In genomic region chr7:72974781-72975180, GRCh38 we compare ENCODE assay signal across 2 cellular contexts. TPM values are rescaled to one million over a fixed set of nuclear protein-coding genes. Genes with fewer than 3 reads are reported as not detected.
"Had no signal": no experiment of that assay in that cellular context is flagged by ENCODE, and none has a peak within 500 bp of the region (broad histone marks: within the 10 kb centered on the region; RNA-seq: fewer than 3 reads in every experiment).

No MANE protein-coding gene starts in this region.

RNA-seq across cellular contexts. Expression of gene TRIM74, which starts 5.5 kb away (rescaled TPM):
- total RNA-seq: SJCRH30 had no signal

RNA-seq across cellular contexts. Expression of gene SPDYE8, which starts 54.8 kb away (rescaled TPM):
- total RNA-seq: Right ventricle myocardium inferior, SJCRH30 had no signal
